ENCODE assay signal across 25 cellular contexts in the genomic region with DNA sequence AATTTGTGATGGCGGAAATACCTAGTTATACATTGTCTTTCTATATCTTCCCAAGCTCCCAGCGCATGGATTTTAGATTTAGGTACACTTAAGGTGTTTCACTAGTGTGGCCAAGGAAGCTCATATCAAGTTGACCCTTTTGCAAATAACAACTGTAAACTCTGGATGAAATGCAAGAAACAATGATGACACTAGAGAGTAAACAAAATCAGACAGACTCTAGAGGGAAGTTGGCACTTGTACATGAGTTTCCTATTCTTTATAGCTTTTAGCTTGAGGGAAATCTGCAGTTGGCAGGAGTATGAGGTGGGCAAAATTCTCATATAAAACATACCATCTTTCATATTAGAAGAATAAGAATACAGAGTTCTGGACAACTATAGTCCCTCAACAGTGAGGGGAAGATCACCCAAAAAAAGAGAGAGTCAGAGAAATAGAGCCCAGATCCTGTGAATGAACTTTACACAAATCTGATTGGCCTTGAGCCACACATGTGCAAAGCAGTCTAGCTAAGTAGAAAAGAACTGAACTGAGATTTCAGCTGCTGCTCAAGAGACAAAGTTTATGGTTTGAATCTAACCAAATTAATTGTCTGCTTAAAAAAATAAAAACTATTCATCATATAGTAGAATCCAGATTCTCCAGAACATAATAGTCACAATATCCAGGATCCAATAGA. TPM values are rescaled to one million over a fixed set of nuclear protein-coding genes. Genes with fewer than 3 reads are reported as not detected.
"Had no signal": no experiment of that assay in that cellular context is flagged by ENCODE, and none has a peak within 500 bp of the region (broad histone marks: within the 10 kb centered on the region; RNA-seq: fewer than 3 reads in every experiment).

No MANE protein-coding gene starts in this region.

- H3K4me3 Mint-ChIP-seq: activated naive CD4-positive, alpha-beta T cell treated with anti-CD3 and anti-CD28 coated beads, Interleukin-2, amount 10 ng/mL, durations not matched to agents 7 days and 5 days; activated naive CD8-positive, alpha-beta T cell treated with anti-CD3 and anti-CD28 coated beads, Interleukin-2, amount 50 U/mL, for 24 hours; activated T-cell treated with anti-CD3 and anti-CD28 coated beads, Interleukin-2, amount 50 U/mL, for 4 hours; endodermal cell; natural killer cell had no signal

- H3K9me3 Mint-ChIP-seq: activated naive CD4-positive, alpha-beta T cell treated with anti-CD3 and anti-CD28 coated beads, Interleukin-2, amount 10 ng/mL, durations not matched to agents 7 days and 5 days; activated naive CD8-positive, alpha-beta T cell treated with anti-CD3 and anti-CD28 coated beads, Interleukin-2, amount 50 U/mL, for 24 hours; endodermal cell; natural killer cell had no signal

- H3K27me3 Mint-ChIP-seq: activated naive CD4-positive, alpha-beta T cell treated with anti-CD3 and anti-CD28 coated beads, Interleukin-2, amount 10 ng/mL, durations not matched to agents 7 days and 5 days; activated naive CD8-positive, alpha-beta T cell treated with anti-CD3 and anti-CD28 coated beads, Interleukin-2, amount 50 U/mL, for 24 hours had no signal

- H3K36me3 Mint-ChIP-seq: natural killer cell had no signal

- H3K4me1 Mint-ChIP-seq: endodermal cell, natural killer cell had no signal

- FAIRE-seq: islet of Langerhans had no signal

- H3K27ac ChIP-seq: brain microvascular endothelial cell, colonic mucosa, epithelial cell of prostate, foreskin keratinocyte, lower lobe of right lung, ovary, sigmoid colon, upper lobe of right lung had no signal

- H3K4me3 ChIP-seq: colonic mucosa, lower lobe of right lung, ovary, sigmoid colon, upper lobe of right lung had no signal

- ATAC-seq: activated naive CD8-positive, alpha-beta T cell treated with anti-CD3 and anti-CD28 coated beads, Interleukin-2, amount 50 U/mL, for 24 hours; activated T-cell treated with anti-CD3 and anti-CD28 coated beads, Interleukin-2, amount 50 U/mL, for 4 hours; foreskin keratinocyte; lower lobe of right lung; natural killer cell; upper lobe of right lung had no signal

- DNase-seq: activated CD4-positive, alpha-beta T cell treated with anti-CD3 and anti-CD28 coated beads, Interleukin-2, amount 50 U/mL, for 1 hour; activated CD8-positive, alpha-beta memory T cell treated with anti-CD3 and anti-CD28 coated beads, Interleukin-2, amount 50 U/mL, for 4 hours; activated effector memory CD4-positive, alpha-beta T cell treated with Interleukin-2 at 50 U/mL for 16 hours; activated naive CD4-positive, alpha-beta T cell treated with anti-CD3 and anti-CD28 coated beads, Interleukin-2, amount 10 ng/mL, durations not matched to agents 7 days and 5 days; activated naive CD8-positive, alpha-beta T cell treated with anti-CD3 and anti-CD28 coated beads, Interleukin-2, amount 50 U/mL, for 24 hours; activated T-cell treated with anti-CD3 and anti-CD28 coated beads, Interleukin-2, amount 50 U/mL, for 4 hours; aorta; brain microvascular endothelial cell; central memory CD4-positive, alpha-beta T cell; colonic mucosa; endodermal cell; foreskin keratinocyte; glutamatergic neuron; hippocampal formation; left cardiac atrium; lower lobe of right lung; natural killer cell; ovary; sigmoid colon; stimulated activated CD4-positive, alpha-beta T cell treated with anti-CD3 and anti-CD28 coated beads, Interleukin-4, amount 100 ng/mL, for 24 hours; stimulated activated naive CD4-positive, alpha-beta T cell; T-helper 9 cell; upper lobe of right lung had no signal

- H3K36me3 ChIP-seq: brain microvascular endothelial cell, colonic mucosa, lower lobe of right lung, ovary, sigmoid colon, upper lobe of right lung had no signal

- H3K4me1 ChIP-seq: colonic mucosa, lower lobe of right lung, sigmoid colon, upper lobe of right lung had no signal

- H3K9me3 ChIP-seq: colonic mucosa, lower lobe of right lung, ovary, sigmoid colon, upper lobe of right lung had no signal

- H3K27me3 ChIP-seq: brain microvascular endothelial cell, colonic mucosa, foreskin keratinocyte, ovary, sigmoid colon, upper lobe of right lung had no signal

- H3K27ac Mint-ChIP-seq: activated naive CD4-positive, alpha-beta T cell treated with anti-CD3 and anti-CD28 coated beads, Interleukin-2, amount 10 ng/mL, durations not matched to agents 7 days and 5 days; activated naive CD8-positive, alpha-beta T cell treated with anti-CD3 and anti-CD28 coated beads, Interleukin-2, amount 50 U/mL, for 24 hours; endodermal cell; natural killer cell had no signal

RNA-seq across cellular contexts. Expression of gene TXLNB, which starts 26.1 kb away (rescaled TPM):
- total RNA-seq: endodermal cell, foreskin keratinocyte had no signal
- polyA plus RNA-seq: foreskin keratinocyte had no signal
